8 cellular contexts compared by ENCODE assay signal in genomic region chr1:235971571-235972315, GRCh38.
DNase-seq lines count a peak whose midpoint lies in the region; ATAC-seq and TF ChIP-seq lines count a peak whose summit lies in the region.

No MANE protein-coding gene starts in this region.

- ATAC-seq in HG03432 (IDR thresholded peaks at IDR 0.05; ENCODE audit: unreplicated experiment): peak; percentile 95
- ATAC-seq in left lobe of liver: peak; percentile 97

- peak; percentile 60 for TF ChIP-seq POLR2A in GM19193 (IDR thresholded peaks at IDR 0.05; ENCODE audit: extremely low read depth, insufficient read depth, insufficient read length)

- peak in 13 of 14 donors; percentile 39 to 90 (median 80) for DNase-seq in C1 segment of cervical spinal cord (lab: John Stamatoyannopoulos, UW)
- DNase-seq in NCI-H524 (lab: John Stamatoyannopoulos, UW): peak; percentile 81 to 93
- DNase-seq in activated CD4-positive, alpha-beta T cell treated with anti-CD3 and anti-CD28 coated beads for 48 hours: peak; percentile 92
- DNase-seq in dedifferentiated amniotic fluid mesenchymal stem cell (ENCODE audit: extremely low spot score): peak; percentile 96
- DNase-seq in left lobe of liver (ENCODE audit: low spot score): peak; percentile 85
- peak; percentile 91 to 92 for DNase-seq in stimulated activated CD4-positive, alpha-beta T cell treated with anti-CD3 and anti-CD28 coated beads, Interleukin-2, amount 100 ng/mL, for 24 hours

Comparison
In these comparisons a context has a peak if more than half of its experiments do, and no peak if none do; other contexts are left out.
1. Peak in every context shown above with its lines: DNase-seq and ATAC-seq.